In genomic region chr11:7673724-7674434, GRCh38 we compare ENCODE assay signal across 9 cellular contexts. TPM values are rescaled to one million over a fixed set of nuclear protein-coding genes. Genes with fewer than 3 reads are reported as not detected.
DNase-seq lines count a peak whose midpoint lies in the region; ATAC-seq, FAIRE-seq and TF ChIP-seq lines count a peak whose summit lies in the region.
"Had no signal": no experiment of that assay in that cellular context is flagged by ENCODE, and none has a peak within 500 bp of the region (broad histone marks: within the 10 kb centered on the region; RNA-seq: fewer than 3 reads in every experiment).

No MANE protein-coding gene starts in this region.

- FAIRE-seq in GM12891 (lab: Jason Lieb, UNC), result no peak
- FAIRE-seq: colon had no signal

- peak overlapping the region; percentile 76 for H3K4me3 Mint-ChIP-seq in progenitor cell of endocrine pancreas (ENCODE audit: low read depth)

- TF ChIP-seq POLR2A in GM12891 (IDR thresholded peaks at IDR 0.05; ENCODE audit: low read depth, low read length), result no peak

- peak overlapping the region; percentile 25 for H3K4me3 ChIP-seq in WERI-Rb-1 (ENCODE audit: low read depth, low read length)

- DNase-seq in AG08395 (ENCODE audit: low spot score) (peak; percentile 38), WERI-Rb-1 (no peak), Right ventricle myocardium superior (peak; percentile 53), progenitor cell of endocrine pancreas (ENCODE audit: low spot score, unreplicated experiment) (peak; percentile 37), NCI-H2171 (lab: John Stamatoyannopoulos, UW) (no peak), epidermal melanocyte (ENCODE audit: insufficient read length, low spot score) (no peak), GM12891 (ENCODE audit: insufficient read length, low spot score) (no peak)

- H3K27me3 Mint-ChIP-seq in progenitor cell of endocrine pancreas, result peaks cover 18% of the 10 kb centered on the region

- peaks cover 11% of the 10 kb centered on the region for H3K4me1 Mint-ChIP-seq in progenitor cell of endocrine pancreas (ENCODE audit: low read depth)

- intact Hi-C loops in Right ventricle myocardium superior (cut with DNase I), result no loop called here

- peak overlapping the region; percentile 88 for H3K27ac Mint-ChIP-seq in progenitor cell of endocrine pancreas

- no peaks in the 10 kb centered on the region for H3K9me3 Mint-ChIP-seq in progenitor cell of endocrine pancreas (ENCODE audit: low read depth)

- H3K36me3 ChIP-seq in WERI-Rb-1, result no peaks in the 10 kb centered on the region

- peak; percentile 44 for ATAC-seq in GM19455 (IDR thresholded peaks at IDR 0.05; ENCODE audit: unreplicated experiment)
- peak; percentile 67 for ATAC-seq in Right ventricle myocardium superior (ENCODE audit: poor library complexity)

- no peak for TF ChIP-seq CTCF in WERI-Rb-1 (IDR thresholded peaks at IDR 0.05; ENCODE audit: low read depth, low read length)
- TF ChIP-seq CTCF in progenitor cell of endocrine pancreas (IDR thresholded peaks at IDR 0.05; ENCODE audit: unreplicated experiment), result no peak

- H3K27ac ChIP-seq in WERI-Rb-1, result no peak overlapping the region

- H3K27me3 ChIP-seq in WERI-Rb-1 (ENCODE audit: insufficient read depth, low read depth, severe bottlenecking), result peaks cover 36% of the 10 kb centered on the region

- H3K36me3 Mint-ChIP-seq in progenitor cell of endocrine pancreas (ENCODE audit: insufficient read depth), result no peaks in the 10 kb centered on the region

- no peaks in the 10 kb centered on the region for H3K9me3 ChIP-seq in WERI-Rb-1 (ENCODE audit: severe bottlenecking)

TF ChIP-seq in GM12891, 5 proteins besides CTCF, POLR2A, EP300 and RAD21:
- no peak for TF ChIP-seq POU2F2 (IDR thresholded peaks at IDR 0.05; ENCODE audit: low read depth, low read length)
- TF ChIP-seq PAX5 (IDR thresholded peaks at IDR 0.05; ENCODE audit: insufficient read depth, low read length, severe bottlenecking), result no peak

RNA-seq across cellular contexts. Expression of gene CYB5R2, which starts 0.6 kb away (rescaled TPM):
- total RNA-seq in Right ventricle myocardium superior (1.0 TPM), progenitor cell of endocrine pancreas (9.1 and 9.7 TPM in 2 replicates)
- polyA plus RNA-seq in GM12891 (2012; ENCODE audit: low read depth, missing spikeins), result 31.3 TPM

RNA-seq across cellular contexts. Expression of gene OVCH2, which starts 32.4 kb away (rescaled TPM):
- not detected for total RNA-seq in Right ventricle myocardium superior
- total RNA-seq in progenitor cell of endocrine pancreas, result 0.33 TPM in 1 of 2 replicates, not detected in the other
- polyA plus RNA-seq in GM12891 (2012; ENCODE audit: low read depth, missing spikeins), result not detected

Comparison
In these comparisons a context has a peak if more than half of its experiments do, and no peak if none do; other contexts are left out.
1. DNase-seq: peak in AG08395 (single experiment), Right ventricle myocardium superior (single experiment) and progenitor cell of endocrine pancreas (single experiment); none in WERI-Rb-1 (single experiment), NCI-H2171 (single experiment), epidermal melanocyte (single experiment) and GM12891 (single experiment).